Comparison of ENCODE assay signal across 1 cellular context in genomic region chr1:59393211-59394180, GRCh38.
TF ChIP-seq lines count a peak whose summit lies in the region.

No MANE protein-coding gene starts in this region.

TF ChIP-seq in K562, 482 proteins besides CTCF, POLR2A, EP300 and RAD21 (continued from another document and continues in another):
- TF ChIP-seq CREB3 (tag; conservative IDR thresholded peaks at IDR 0.05; ENCODE audit: low read depth) (no peak), SNAPC5 (CRISPR knock-in tag; IDR thresholded peaks at IDR 0.05) (no peak), ID3 (CRISPR knock-in tag; IDR thresholded peaks at IDR 0.05) (no peak), ID3 (tag; IDR thresholded peaks at IDR 0.05) (0 out of 2 replicates have a peak, but pooled peaks have one; percentile 41), PHF21A (IDR thresholded peaks at IDR 0.05; ENCODE audit: borderline replicate concordance, low read depth) (no peak), IRF2 (CRISPR knock-in tag; IDR thresholded peaks at IDR 0.05) (no peak), KLF16 (IDR thresholded peaks at IDR 0.05) (no peak), MAFG (tag; conservative IDR thresholded peaks at IDR 0.05) (no peak), ATF3 (IDR thresholded peaks at IDR 0.05) (no peak), ATF3 (CRISPR knock-in tag; conservative IDR thresholded peaks at IDR 0.05) (no peak), ARID1B (IDR thresholded peaks at IDR 0.05) (peak; percentile 71), ERF (CRISPR knock-in tag; IDR thresholded peaks at IDR 0.05) (no peak), GATA2 (CRISPR knock-in tag; IDR thresholded peaks at IDR 0.05) (peak; percentile 64), COPS2 (conservative IDR thresholded peaks at IDR 0.05) (no peak), JUN (IDR thresholded peaks at IDR 0.05; ENCODE audit: borderline replicate concordance, low read depth, low read length) (no peak), JUN (CRISPR knock-in tag; IDR thresholded peaks at IDR 0.05; ENCODE audit: borderline replicate concordance) (no peak), MAFK (IDR thresholded peaks at IDR 0.05; ENCODE audit: low read length) (no peak), ZNF384 (IDR thresholded peaks at IDR 0.05; ENCODE audit: low read depth, low read length) (no peak), ZBTB12 (CRISPR knock-in tag; IDR thresholded peaks at IDR 0.05) (no peak), ZNF57 (CRISPR knock-in tag; IDR thresholded peaks at IDR 0.05) (no peak), FOXO4 (CRISPR knock-in tag; IDR thresholded peaks at IDR 0.05) (no peak), EGR1 (conservative IDR thresholded peaks at IDR 0.05) (0 out of 2 replicates have a peak, but pooled peaks have one; percentile 14), HIVEP1 (CRISPR knock-in tag; IDR thresholded peaks at IDR 0.05) (no peak), TAF1 (IDR thresholded peaks at IDR 0.05; ENCODE audit: control insufficient read depth, extremely low read depth, insufficient read depth, low read length, severe bottlenecking) (no peak), MED1 (CRISPR knock-in tag; IDR thresholded peaks at IDR 0.05; ENCODE audit: borderline replicate concordance) (no peak), MAX (CRISPR knock-in tag; IDR thresholded peaks at IDR 0.05) (no peak), GTF2A2 (tag; IDR thresholded peaks at IDR 0.05) (no peak), ZNF3 (CRISPR knock-in tag; IDR thresholded peaks at IDR 0.05) (no peak), ETV1 (tag; conservative IDR thresholded peaks at IDR 0.05; ENCODE audit: low read depth) (no peak), TAF15 (IDR thresholded peaks at IDR 0.05; ENCODE audit: low read depth, low read length) (no peak), BACH1 (tag; IDR thresholded peaks at IDR 0.05) (no peak), BHLHE40 (IDR thresholded peaks at IDR 0.05; ENCODE audit: low read length) (no peak), NCOR1 (IDR thresholded peaks at IDR 0.05) (peak; percentile 63), HNRNPLL (IDR thresholded peaks at IDR 0.05; ENCODE audit: low read depth, low read length, poor library complexity, severe bottlenecking) (no peak), MITF (IDR thresholded peaks at IDR 0.05) (no peak), CC2D1A (IDR thresholded peaks at IDR 0.05) (0 out of 2 replicates have a peak, but pooled peaks have one; percentile 28), SAP30 (IDR thresholded peaks at IDR 0.05; ENCODE audit: borderline replicate concordance, insufficient read depth, low read depth, low read length, poor library complexity, severe bottlenecking) (no peak), ZNF436 (CRISPR knock-in tag; IDR thresholded peaks at IDR 0.05) (no peak), NFIC (IDR thresholded peaks at IDR 0.05) (peak; percentile 43; the same call in 1 of the 2 replicates), THRB (CRISPR knock-in tag; conservative IDR thresholded peaks at IDR 0.05) (no peak), CBFA2T2 (conservative IDR thresholded peaks at IDR 0.05) (peak; percentile 57), MBD2 (IDR thresholded peaks at IDR 0.05; ENCODE audit: borderline replicate concordance, low read depth) (no peak), SFPQ (IDR thresholded peaks at IDR 0.05; ENCODE audit: low read depth, low read length) (no peak), GTF3C2 (IDR thresholded peaks at IDR 0.05; ENCODE audit: borderline replicate concordance, extremely low read depth, insufficient read length) (no peak), SMARCA4 (IDR thresholded peaks at IDR 0.05) (0 out of 2 replicates have a peak, but pooled peaks have one; percentile 34), HOMEZ (CRISPR knock-in tag; IDR thresholded peaks at IDR 0.05) (no peak), FOS (IDR thresholded peaks at IDR 0.05; ENCODE audit: extremely low read depth, insufficient read length) (no peak), MLLT1 (IDR thresholded peaks at IDR 0.05) (no peak), GTF2F1 (IDR thresholded peaks at IDR 0.05; ENCODE audit: low read depth, low read length) (no peak), ZEB2 (IDR thresholded peaks at IDR 0.05) (peak; percentile 12; the same call in 1 of the 2 replicates), XRCC4 (IDR thresholded peaks at IDR 0.05; ENCODE audit: extremely low read depth, insufficient read depth, insufficient read length) (no peak), ZNF239 (CRISPR knock-in tag; IDR thresholded peaks at IDR 0.05) (no peak)
